Comparison of ENCODE assay signal across 7 cellular contexts in the genomic region with DNA sequence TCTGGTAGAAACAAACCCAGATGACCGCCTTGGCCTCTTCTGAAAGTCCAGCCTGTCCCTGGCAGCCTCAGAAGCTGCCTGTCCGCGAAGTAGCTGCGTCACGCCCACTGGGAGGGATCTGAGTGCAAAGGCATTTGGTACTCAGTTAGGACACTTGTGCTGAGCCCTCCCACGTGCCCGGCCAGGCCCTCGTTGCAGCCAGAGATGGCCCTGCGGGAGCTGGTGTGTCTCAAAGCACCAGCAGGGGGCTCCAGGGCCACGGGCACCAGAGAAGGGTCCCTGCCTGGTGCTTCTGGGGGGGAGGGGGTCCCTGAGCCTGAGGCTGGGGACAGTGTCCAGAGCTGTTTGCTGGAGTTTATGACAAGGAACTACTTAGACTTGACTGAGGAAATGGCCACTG. TPM values are rescaled to one million over a fixed set of nuclear protein-coding genes. Genes with fewer than 3 reads are reported as not detected.
DNase-seq lines count a peak whose midpoint lies in the region; ATAC-seq and TF ChIP-seq lines count a peak whose summit lies in the region.
"Had no signal": no experiment of that assay in that cellular context is flagged by ENCODE, and none has a peak within 500 bp of the region (broad histone marks: within the 10 kb centered on the region; RNA-seq: fewer than 3 reads in every experiment).

No MANE protein-coding gene starts in this region.

- peaks cover 21% of the 10 kb centered on the region for H3K4me1 Mint-ChIP-seq in activated CD4-positive, alpha-beta T cell treated with anti-CD3 and anti-CD28 coated beads for 36 hours

- no peaks in the 10 kb centered on the region for H3K9me2 ChIP-seq in MM.1S (replicated peaks; ENCODE audit: insufficient read depth, low read length)

- H3K9me3 ChIP-seq in MM.1S (replicated peaks; ENCODE audit: insufficient read depth, low read length) (no peaks in the 10 kb centered on the region), heart right ventricle (no peaks in the 10 kb centered on the region)

- H3K36me3 ChIP-seq in MM.1S (replicated peaks; ENCODE audit: insufficient read depth, low read length): no peaks in the 10 kb centered on the region
- H3K36me3 ChIP-seq in heart right ventricle: peaks cover 0 to 79% (median 32%) of the 10 kb centered on the region in 9 donors

- no peaks in the 10 kb centered on the region for H3K27me3 ChIP-seq in MM.1S (replicated peaks; ENCODE audit: insufficient read depth, low read length)
- no peaks in the 10 kb centered on the region for H3K27me3 ChIP-seq in heart right ventricle

- H3K4me1 ChIP-seq in MM.1S (ENCODE audit: low read length): peaks cover 7% of the 10 kb centered on the region; the same call in 1 of the 2 replicates
- peaks cover 14 to 52% (median 37%) of the 10 kb centered on the region in 9 donors for H3K4me1 ChIP-seq in heart right ventricle

- intact Hi-C loops in heart right ventricle (cut with DNase I): loop anchor here in 5 of 10 donors (2.0 to 10.0 kb wide), 4 partner anchors 54 to 279 kb away; no protein-coding TSS in a partner anchor
- intact Hi-C loops in activated CD4-positive, alpha-beta T cell treated with anti-CD3 and anti-CD28 coated beads for 36 hours (cut with DNase I, micrococcal nuclease): no loop called here

- no peak overlapping the region for H3K27ac Mint-ChIP-seq in activated CD4-positive, alpha-beta T cell treated with anti-CD3 and anti-CD28 coated beads for 36 hours

- no peaks in the 10 kb centered on the region for H4K20me1 ChIP-seq in MM.1S (ENCODE audit: insufficient read depth, low read length)

- H3K9me3 Mint-ChIP-seq in activated CD4-positive, alpha-beta T cell treated with anti-CD3 and anti-CD28 coated beads for 36 hours (ENCODE audit: low read depth): no peaks in the 10 kb centered on the region

- peaks cover 15% of the 10 kb centered on the region for H3K79me2 ChIP-seq in MM.1S (ENCODE audit: low read length)

- no peak overlapping the region for H3K4me2 ChIP-seq in MM.1S (ENCODE audit: low read depth, low read length)

- H2AFZ ChIP-seq in MM.1S (ENCODE audit: low read length): no peak overlapping the region

- no peak overlapping the region for H3K4me3 ChIP-seq in MM.1S (ENCODE audit: low read length)
- H3K4me3 ChIP-seq in heart right ventricle: no peak overlapping the region

- no peak overlapping the region for H3K4me3 Mint-ChIP-seq in activated CD4-positive, alpha-beta T cell treated with anti-CD3 and anti-CD28 coated beads for 36 hours

- DNase-seq in AG09319 (ENCODE audit: extremely low read depth, low read depth): no peak
- no peak for DNase-seq in MM.1S
- DNase-seq in heart right ventricle: peak; percentile 68 to 73
- DNase-seq in activated CD4-positive, alpha-beta T cell treated with anti-CD3 and anti-CD28 coated beads for 36 hours: no peak
- no peak for DNase-seq in NCI-H2029 (lab: John Stamatoyannopoulos, UW)
- DNase-seq: SIG-M5 had no signal

- WGBS in heart right ventricle, 2 donors: 23 to 43% methylated on average over 10 of the region's 10 CpGs

- H3K36me3 Mint-ChIP-seq in activated CD4-positive, alpha-beta T cell treated with anti-CD3 and anti-CD28 coated beads for 36 hours (ENCODE audit: low read depth): peaks cover 17% of the 10 kb centered on the region

- H3K27ac ChIP-seq in MM.1S (ENCODE audit: low read length) (no peak overlapping the region), heart right ventricle (peak overlapping the region in 7 of 10 donors; percentile 1 to 60 (median 40))

- TF ChIP-seq CTCF in AG09319 (IDR thresholded peaks at IDR 0.05; ENCODE audit: low read depth, low read length) (peak; percentile 36), MM.1S (IDR thresholded peaks at IDR 0.05; ENCODE audit: low read length) (peak; percentile 17; the same call in 1 of the 2 replicates), heart right ventricle (IDR thresholded peaks at IDR 0.05) (peak; percentile 25 to 66 (median 58))

- CTCF ChIA-PET in activated CD4-positive, alpha-beta T cell treated with anti-CD3 and anti-CD28 coated beads for 36 hours (lab: Charles Lee): interaction anchor here (1.0 kb wide), 1 partner anchor 79 kb away, joined by 3 read pairs; no protein-coding TSS in a partner anchor

- H3K9ac ChIP-seq in MM.1S (ENCODE audit: low read length): no peak overlapping the region

- peak; percentile 57 to 89 (median 78) for ATAC-seq in heart right ventricle
- no peak for ATAC-seq in GM21717 (IDR thresholded peaks at IDR 0.05; ENCODE audit: unreplicated experiment)
- ATAC-seq in activated CD4-positive, alpha-beta T cell treated with anti-CD3 and anti-CD28 coated beads for 36 hours: no peak

- H3F3A ChIP-seq in MM.1S (ENCODE audit: insufficient read depth, low read length): no peaks in the 10 kb centered on the region

- no peaks in the 10 kb centered on the region for H3K27me3 Mint-ChIP-seq in activated CD4-positive, alpha-beta T cell treated with anti-CD3 and anti-CD28 coated beads for 36 hours

- POLR2A ChIA-PET in activated CD4-positive, alpha-beta T cell treated with anti-CD3 and anti-CD28 coated beads for 36 hours (lab: Charles Lee): no interaction called here

RNA-seq across cellular contexts. Expression of a gene that starts 5.8 kb away (rescaled TPM):
- total RNA-seq in heart right ventricle: 10 to 100 TPM in 9 of 10 donors, 1 to 10 TPM in 1; 9.6 to 24.6 (median 11.9) TPM
- polyA plus RNA-seq in heart right ventricle: 10 to 100 TPM; 22.6 to 29.8 TPM
- 10 to 100 TPM; 14.4 to 18.3 TPM for total RNA-seq in activated CD4-positive, alpha-beta T cell treated with anti-CD3 and anti-CD28 coated beads for 36 hours

RNA-seq across cellular contexts. Expression of a gene that starts 20.9 kb away (rescaled TPM):
- total RNA-seq in heart right ventricle: 10 to 100 TPM; 13.6 to 24.9 (median 16.4) TPM
- polyA plus RNA-seq in heart right ventricle: 10 to 100 TPM; 31.6 to 40.8 TPM
- total RNA-seq in activated CD4-positive, alpha-beta T cell treated with anti-CD3 and anti-CD28 coated beads for 36 hours: 10 to 100 TPM; 60.7 to 74.5 TPM

RNA-seq across cellular contexts. Expression of a gene that starts 36.1 kb away (rescaled TPM):
- under 1 TPM in 7 of 10 donors, not detected in 3; 0.15 to 0.61 (median 0.22) TPM for total RNA-seq in heart right ventricle
- under 1 TPM; 0.07 to 0.09 TPM for polyA plus RNA-seq in heart right ventricle
- total RNA-seq in activated CD4-positive, alpha-beta T cell treated with anti-CD3 and anti-CD28 coated beads for 36 hours: 1 to 10 TPM; 2.2 to 2.7 TPM

RNA-seq across cellular contexts. Expression of a gene that starts 38.2 kb away (rescaled TPM):
- 10 to 100 TPM; 15.5 to 23.3 (median 18.5) TPM for total RNA-seq in heart right ventricle
- 10 to 100 TPM; 14.2 to 40.7 TPM for polyA plus RNA-seq in heart right ventricle
- 10 to 100 TPM; 42.2 to 49.2 TPM for total RNA-seq in activated CD4-positive, alpha-beta T cell treated with anti-CD3 and anti-CD28 coated beads for 36 hours

RNA-seq across cellular contexts. Expression of a gene that starts 44.5 kb away (rescaled TPM):
- total RNA-seq in heart right ventricle: 10 to 100 TPM in 6 of 10 donors, 1 to 10 TPM in 4; 7.1 to 16.7 (median 10.3) TPM
- 10 to 100 TPM in 1 of 2 donors, 1 to 10 TPM in 1; 7.9 to 20.3 TPM for polyA plus RNA-seq in heart right ventricle
- total RNA-seq in activated CD4-positive, alpha-beta T cell treated with anti-CD3 and anti-CD28 coated beads for 36 hours: 10 to 100 TPM; 33.5 to 41.5 TPM

Comparison
In these comparisons a context has a peak if more than half of its experiments do, and no peak if none do; other contexts are left out.
1. DNase-seq: peak in heart right ventricle (2 of 2); none in AG09319 (single experiment), MM.1S (single experiment), activated CD4-positive, alpha-beta T cell treated with anti-CD3 and anti-CD28 coated beads for 36 hours (single experiment) and NCI-H2029 (single experiment).
2. ATAC-seq: peak in heart right ventricle (8 of 8); none in GM21717 (single experiment) and activated CD4-positive, alpha-beta T cell treated with anti-CD3 and anti-CD28 coated beads for 36 hours (single experiment).
3. Peak in every context shown above with its lines, with median percentiles within 50 percentile points of each other: CTCF ChIP-seq.